1 cellular context compared by ENCODE assay signal in the genomic region with DNA sequence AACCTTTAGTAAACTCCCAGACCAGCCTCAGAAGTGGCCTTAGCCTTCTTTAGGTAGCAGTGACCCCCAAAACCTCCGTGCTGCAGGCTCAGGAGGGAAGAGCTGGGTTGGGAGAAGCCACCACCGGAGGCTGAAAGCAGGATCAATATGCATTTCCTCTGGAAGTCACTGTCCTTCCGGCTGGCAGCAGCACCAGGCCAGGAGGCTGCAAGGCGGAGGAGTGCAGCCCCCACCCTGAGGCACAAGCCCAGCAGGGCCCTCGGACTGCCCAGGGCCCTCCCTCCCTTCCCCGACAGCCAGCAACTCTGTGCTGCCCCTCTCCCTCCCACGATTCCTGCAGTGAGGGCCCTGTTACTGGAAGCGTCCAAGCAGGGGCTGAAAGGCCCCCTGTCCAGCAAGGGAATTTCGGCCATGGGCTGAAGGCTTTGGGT.
TF ChIP-seq lines count a peak whose summit lies in the region.

No MANE protein-coding gene starts in this region.

TF ChIP-seq in IMR-90, 13 proteins besides CTCF, POLR2A, EP300 and RAD21 (continued from another document):
- TF ChIP-seq BHLHE40 (IDR thresholded peaks at IDR 0.05; ENCODE audit: low read depth, low read length) (no peak), MXI1 (IDR thresholded peaks at IDR 0.05; ENCODE audit: borderline replicate concordance, low read depth, low read length) (no peak), MAZ (IDR thresholded peaks at IDR 0.05; ENCODE audit: borderline replicate concordance, low read depth, low read length) (no peak), RCOR1 (IDR thresholded peaks at IDR 0.05; ENCODE audit: insufficient replicate concordance, low read length) (no peak), CEBPB (IDR thresholded peaks at IDR 0.05; ENCODE audit: low read depth, low read length) (no peak), FOS (IDR thresholded peaks at IDR 0.05; ENCODE audit: low read depth, low read length) (no peak), RFX5 (IDR thresholded peaks at IDR 0.05; ENCODE audit: low read depth, low read length) (no peak), USF2 (IDR thresholded peaks at IDR 0.05; ENCODE audit: low read depth, low read length) (no peak), SMC3 (IDR thresholded peaks at IDR 0.05; ENCODE audit: low read depth, low read length) (no peak)
